14 cellular contexts compared by ENCODE assay signal in the genomic region with DNA sequence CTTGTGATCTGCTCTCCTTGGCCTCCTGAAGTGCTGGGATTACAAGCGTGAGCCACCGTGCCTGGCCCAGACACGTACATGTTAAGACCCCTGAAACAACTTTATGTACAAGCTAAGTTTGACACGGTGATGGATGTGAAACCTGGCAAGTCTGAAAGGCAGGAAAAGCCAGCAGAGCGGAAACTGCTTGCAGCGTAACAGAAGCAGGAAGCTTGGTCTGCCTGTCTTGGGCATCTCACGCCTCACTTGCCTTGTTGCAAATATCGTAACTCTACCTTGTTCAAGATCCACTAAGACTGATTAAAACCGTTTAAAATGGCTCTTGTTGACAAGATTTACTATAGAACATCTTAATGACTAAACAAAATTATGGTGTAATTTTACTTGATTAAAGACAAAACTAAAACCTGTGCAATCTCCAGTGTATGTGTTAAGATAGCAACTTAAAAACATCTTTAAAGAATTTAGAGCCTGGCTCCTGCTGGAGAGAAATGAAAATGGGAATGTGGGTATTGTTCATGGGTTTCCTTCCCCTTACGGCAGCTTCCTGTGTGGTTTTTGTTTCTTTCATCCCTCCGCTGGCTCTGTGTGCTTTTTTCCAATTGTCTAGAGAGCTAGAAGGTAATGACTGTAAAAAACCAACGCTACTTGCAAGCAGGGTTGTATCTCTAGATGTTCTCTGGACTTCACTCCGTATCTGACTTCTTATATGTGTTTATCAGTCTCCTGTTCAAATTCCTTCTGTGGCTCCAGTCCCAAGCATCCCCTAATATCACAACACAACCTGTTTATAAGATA.
A peak's percentile ranks its signal among the peaks of the same experiment; 100 is the strongest.
DNase-seq lines count a peak whose midpoint lies in the region; ATAC-seq, FAIRE-seq and TF ChIP-seq lines count a peak whose summit lies in the region.
"Had no signal": no experiment of that assay in that cellular context is flagged by ENCODE, and none has a peak within 500 bp of the region (broad histone marks: within the 10 kb centered on the region; RNA-seq: fewer than 3 reads in every experiment).

No MANE protein-coding gene starts in this region.

- H3K4me1 ChIP-seq in naive thymus-derived CD4-positive, alpha-beta T cell (ENCODE audit: control insufficient read depth in 2 of 2, insufficient read depth in 2 of 2, low read length in 2 of 2), result peaks cover 9 to 17% of the 10 kb centered on the region in 2 donors
- H3K4me1 ChIP-seq: breast epithelium, left ventricle myocardium inferior had no signal

- peak overlapping the region; percentile 65 for H3K27ac Mint-ChIP-seq in CD4-positive, alpha-beta T cell
- peak overlapping the region; percentile 50 to 93 (median 82) for H3K27ac Mint-ChIP-seq in naive thymus-derived CD4-positive, alpha-beta T cell

- no peaks in the 10 kb centered on the region for H3K9me3 Mint-ChIP-seq in CD4-positive, alpha-beta T cell
- H3K9me3 Mint-ChIP-seq in naive thymus-derived CD4-positive, alpha-beta T cell, result peaks cover 0 to 2% (median 0%) of the 10 kb centered on the region in 11 donors

- H3K36me3 ChIP-seq in naive thymus-derived CD4-positive, alpha-beta T cell (ENCODE audit: control insufficient read depth in 2 of 3, insufficient read depth in 3 of 3, low read length in 3 of 3), result no peaks in the 10 kb centered on the region
- H3K36me3 ChIP-seq: breast epithelium, left ventricle myocardium inferior had no signal

- H3K4me3 Mint-ChIP-seq in CD4-positive, alpha-beta T cell, result peak overlapping the region; percentile 40
- H3K4me3 Mint-ChIP-seq in naive thymus-derived CD4-positive, alpha-beta T cell, result peak overlapping the region; percentile 42 to 89 (median 73)

- H3K36me3 Mint-ChIP-seq in CD4-positive, alpha-beta T cell (ENCODE audit: low read depth), result no peaks in the 10 kb centered on the region
- H3K36me3 Mint-ChIP-seq in naive thymus-derived CD4-positive, alpha-beta T cell, result no peaks in the 10 kb centered on the region

- CTCF ChIA-PET in CD4-positive, alpha-beta T cell (lab: Charles Lee), result no interaction called here
- CTCF ChIA-PET in naive thymus-derived CD4-positive, alpha-beta T cell (lab: Charles Lee), result no interaction called here

- H3K9me3 ChIP-seq in CD4-positive, alpha-beta T cell (ENCODE audit: control insufficient read depth, low read length), result no peaks in the 10 kb centered on the region
- no peaks in the 10 kb centered on the region for H3K9me3 ChIP-seq in naive thymus-derived CD4-positive, alpha-beta T cell (ENCODE audit: control insufficient read depth in 2 of 3, low read length in 3 of 3)
- H3K9me3 ChIP-seq: breast epithelium, left ventricle myocardium inferior had no signal

- H3K4me1 Mint-ChIP-seq in CD4-positive, alpha-beta T cell (ENCODE audit: low read depth), result peaks cover 38% of the 10 kb centered on the region
- peaks cover 10 to 33% (median 28%) of the 10 kb centered on the region in 7 donors for H3K4me1 Mint-ChIP-seq in naive thymus-derived CD4-positive, alpha-beta T cell

- H3K27ac ChIP-seq in CD4-positive, alpha-beta T cell (ENCODE audit: low read depth, low read length), result no peak overlapping the region
- peak overlapping the region; percentile 24 for H3K27ac ChIP-seq in naive thymus-derived CD4-positive, alpha-beta T cell (ENCODE audit: low read depth, low read length)
- H3K27ac ChIP-seq: breast epithelium, hepatocyte, left ventricle myocardium inferior had no signal

- TF ChIP-seq CTCF in CD4-positive, alpha-beta T cell (IDR thresholded peaks at IDR 0.05), result no peak

- peak; percentile 71 for ATAC-seq in CD4-positive, alpha-beta T cell (ENCODE audit: poor library complexity)
- ATAC-seq in naive thymus-derived CD4-positive, alpha-beta T cell, result peak; percentile 68
- no peak for ATAC-seq in left ventricle myocardium superior
- ATAC-seq in GM19452 (IDR thresholded peaks at IDR 0.05; ENCODE audit: unreplicated experiment), result no peak

- intact Hi-C loops in CD4-positive, alpha-beta T cell (cut with DNase I, micrococcal nuclease), result no loop called here
- intact Hi-C loops in naive thymus-derived CD4-positive, alpha-beta T cell (cut with micrococcal nuclease), result loop anchor here in 1 of 2 donors (1.0 to 5.0 kb wide), 2 partner anchors 20 to 34 kb away; no protein-coding TSS in a partner anchor
- intact Hi-C loops in left ventricle myocardium superior (cut with micrococcal nuclease), result no loop called here

- peak overlapping the region; percentile 44 for H3K4me3 ChIP-seq in naive thymus-derived CD4-positive, alpha-beta T cell (ENCODE audit: low read length)
- H3K4me3 ChIP-seq: breast epithelium, hepatocyte, left ventricle myocardium inferior had no signal

- DNase-seq in CD4-positive, alpha-beta T cell, result peak in 7 of 10 experiments; percentile 6 to 22 (median 9)
- DNase-seq in GM19239 (ENCODE audit: insufficient read length, low spot score) (no peak), left ventricle myocardium superior (no peak), NCI-H2029 (lab: John Stamatoyannopoulos, UW) (no peak), HK-2 (ENCODE audit: unreplicated experiment) (no peak)
- DNase-seq in activated T-cell treated with anti-CD3 and anti-CD28 coated beads, Interleukin-2, amount 50 U/mL, for 1 hour, result peak; percentile 27
- peak in 6 of 9 donors; percentile 13 to 42 (median 33) for DNase-seq in naive thymus-derived CD4-positive, alpha-beta T cell
- DNase-seq: IMR-90, left ventricle myocardium inferior, NCI-H2081 had no signal

- no peaks in the 10 kb centered on the region for H3K27me3 Mint-ChIP-seq in CD4-positive, alpha-beta T cell
- H3K27me3 Mint-ChIP-seq in naive thymus-derived CD4-positive, alpha-beta T cell, result no peaks in the 10 kb centered on the region

- POLR2A ChIA-PET in CD4-positive, alpha-beta T cell (lab: Charles Lee), result interaction anchor here (0.8 to 1.1 kb wide), 2 partner anchors 22 to 33 kb away, joined by 3 to 5 read pairs; no protein-coding TSS in a partner anchor
- POLR2A ChIA-PET in naive thymus-derived CD4-positive, alpha-beta T cell (lab: Charles Lee), result interaction anchor here (1.2 kb wide), 1 partner anchor 19 kb away, joined by 4 read pairs; no protein-coding TSS in a partner anchor

- FAIRE-seq in GM19239 (lab: Jason Lieb, UNC), result peak; percentile 84
- FAIRE-seq: H54 had no signal

- no peaks in the 10 kb centered on the region for H3K27me3 ChIP-seq in CD4-positive, alpha-beta T cell (ENCODE audit: control insufficient read depth, insufficient read depth, low read length)
- H3K27me3 ChIP-seq in naive thymus-derived CD4-positive, alpha-beta T cell (ENCODE audit: control insufficient read depth in 2 of 2, insufficient read depth in 2 of 2, low read length in 2 of 2), result no peaks in the 10 kb centered on the region
- H3K27me3 ChIP-seq: breast epithelium had no signal

Comparison
In these comparisons a context has a peak if more than half of its experiments do, and no peak if none do; other contexts are left out.
1. ATAC-seq: peak in CD4-positive, alpha-beta T cell (single experiment) and naive thymus-derived CD4-positive, alpha-beta T cell (single experiment); none in left ventricle myocardium superior (single experiment) and GM19452 (single experiment).
2. DNase-seq: peak in CD4-positive, alpha-beta T cell (7 of 10), activated T-cell treated with anti-CD3 and anti-CD28 coated beads, Interleukin-2, amount 50 U/mL, for 1 hour (single experiment) and naive thymus-derived CD4-positive, alpha-beta T cell (6 of 9); none in GM19239 (single experiment), left ventricle myocardium superior (single experiment), NCI-H2029 (single experiment) and HK-2 (single experiment).